Comparison of ENCODE assay signal across 1 cellular context in the genomic region with DNA sequence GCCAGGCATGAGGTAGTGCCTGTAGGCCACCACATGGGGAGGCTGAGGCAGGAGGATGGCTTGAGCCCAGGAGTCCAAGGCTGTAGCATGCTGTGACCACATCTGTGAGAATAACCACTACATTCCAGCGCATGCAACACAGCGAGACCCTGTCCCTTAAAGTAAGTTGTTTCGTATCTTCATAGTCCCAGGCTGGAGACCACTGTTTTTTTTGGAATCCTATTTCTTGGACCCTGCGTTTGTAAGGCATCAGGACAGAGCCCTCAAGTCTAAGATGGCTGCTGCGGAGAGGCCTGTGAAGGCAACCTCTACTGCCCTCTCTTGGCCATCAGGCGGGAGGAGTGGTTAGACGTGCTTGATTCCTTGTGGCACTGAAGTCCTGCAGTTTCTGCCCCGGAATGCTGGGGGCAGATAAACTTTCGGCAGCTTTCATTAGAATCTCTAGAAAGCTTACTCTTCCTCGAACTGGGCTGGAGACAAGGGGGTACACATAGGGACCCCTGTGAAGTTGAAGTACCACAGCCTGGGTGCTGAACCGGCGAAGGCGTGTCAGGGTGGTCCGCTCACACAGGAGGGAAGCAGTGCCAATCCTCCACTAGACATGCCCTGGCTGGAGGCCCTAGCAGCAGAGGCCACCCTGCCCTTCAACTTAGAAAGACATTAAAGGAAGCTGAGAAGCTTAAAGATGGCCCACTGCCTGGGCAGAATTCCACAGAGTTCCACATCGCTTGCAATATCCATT.
TF ChIP-seq lines count a peak whose summit lies in the region.

No MANE protein-coding gene starts in this region.

TF ChIP-seq in H1, 55 proteins besides CTCF, POLR2A, EP300 and RAD21:
- TF ChIP-seq KDM4A (IDR thresholded peaks at IDR 0.05; ENCODE audit: low read depth, low read length, severe bottlenecking) (no peak), PHF8 (conservative IDR thresholded peaks at IDR 0.05; ENCODE audit: low read depth, low read length) (no peak), NANOG (IDR thresholded peaks at IDR 0.05; ENCODE audit: insufficient read depth, low read depth, low read length, poor library complexity, severe bottlenecking) (no peak), SIX5 (IDR thresholded peaks at IDR 0.05; ENCODE audit: low read depth, low read length) (no peak), YY1 (IDR thresholded peaks at IDR 0.05; ENCODE audit: low read depth, low read length) (peak; percentile 97), BACH1 (IDR thresholded peaks at IDR 0.05; ENCODE audit: low read length) (no peak), CTBP2 (IDR thresholded peaks at IDR 0.05; ENCODE audit: borderline replicate concordance, insufficient read depth, insufficient read length, low read length) (no peak), TBP (IDR thresholded peaks at IDR 0.05; ENCODE audit: low read depth, low read length) (no peak), TEAD4 (IDR thresholded peaks at IDR 0.05; ENCODE audit: low read depth, low read length) (0 out of 2 replicates have a peak, but pooled peaks have one; percentile 4), TAF1 (IDR thresholded peaks at IDR 0.05; ENCODE audit: low read depth, low read length) (no peak), KDM1A (IDR thresholded peaks at IDR 0.05; ENCODE audit: borderline replicate concordance, low read length) (peak; percentile 67; the same call in 1 of the 2 replicates), EZH2 (IDR thresholded peaks at IDR 0.05; ENCODE audit: low read depth, low read length, severe bottlenecking) (no peak), RFX5 (IDR thresholded peaks at IDR 0.05; ENCODE audit: borderline replicate concordance, low read depth, low read length) (no peak), BCL11A (IDR thresholded peaks at IDR 0.05; ENCODE audit: low read depth in 2 of 2, low read length in 2 of 2) (no peak)
- TF ChIP-seq, protein P1, sequence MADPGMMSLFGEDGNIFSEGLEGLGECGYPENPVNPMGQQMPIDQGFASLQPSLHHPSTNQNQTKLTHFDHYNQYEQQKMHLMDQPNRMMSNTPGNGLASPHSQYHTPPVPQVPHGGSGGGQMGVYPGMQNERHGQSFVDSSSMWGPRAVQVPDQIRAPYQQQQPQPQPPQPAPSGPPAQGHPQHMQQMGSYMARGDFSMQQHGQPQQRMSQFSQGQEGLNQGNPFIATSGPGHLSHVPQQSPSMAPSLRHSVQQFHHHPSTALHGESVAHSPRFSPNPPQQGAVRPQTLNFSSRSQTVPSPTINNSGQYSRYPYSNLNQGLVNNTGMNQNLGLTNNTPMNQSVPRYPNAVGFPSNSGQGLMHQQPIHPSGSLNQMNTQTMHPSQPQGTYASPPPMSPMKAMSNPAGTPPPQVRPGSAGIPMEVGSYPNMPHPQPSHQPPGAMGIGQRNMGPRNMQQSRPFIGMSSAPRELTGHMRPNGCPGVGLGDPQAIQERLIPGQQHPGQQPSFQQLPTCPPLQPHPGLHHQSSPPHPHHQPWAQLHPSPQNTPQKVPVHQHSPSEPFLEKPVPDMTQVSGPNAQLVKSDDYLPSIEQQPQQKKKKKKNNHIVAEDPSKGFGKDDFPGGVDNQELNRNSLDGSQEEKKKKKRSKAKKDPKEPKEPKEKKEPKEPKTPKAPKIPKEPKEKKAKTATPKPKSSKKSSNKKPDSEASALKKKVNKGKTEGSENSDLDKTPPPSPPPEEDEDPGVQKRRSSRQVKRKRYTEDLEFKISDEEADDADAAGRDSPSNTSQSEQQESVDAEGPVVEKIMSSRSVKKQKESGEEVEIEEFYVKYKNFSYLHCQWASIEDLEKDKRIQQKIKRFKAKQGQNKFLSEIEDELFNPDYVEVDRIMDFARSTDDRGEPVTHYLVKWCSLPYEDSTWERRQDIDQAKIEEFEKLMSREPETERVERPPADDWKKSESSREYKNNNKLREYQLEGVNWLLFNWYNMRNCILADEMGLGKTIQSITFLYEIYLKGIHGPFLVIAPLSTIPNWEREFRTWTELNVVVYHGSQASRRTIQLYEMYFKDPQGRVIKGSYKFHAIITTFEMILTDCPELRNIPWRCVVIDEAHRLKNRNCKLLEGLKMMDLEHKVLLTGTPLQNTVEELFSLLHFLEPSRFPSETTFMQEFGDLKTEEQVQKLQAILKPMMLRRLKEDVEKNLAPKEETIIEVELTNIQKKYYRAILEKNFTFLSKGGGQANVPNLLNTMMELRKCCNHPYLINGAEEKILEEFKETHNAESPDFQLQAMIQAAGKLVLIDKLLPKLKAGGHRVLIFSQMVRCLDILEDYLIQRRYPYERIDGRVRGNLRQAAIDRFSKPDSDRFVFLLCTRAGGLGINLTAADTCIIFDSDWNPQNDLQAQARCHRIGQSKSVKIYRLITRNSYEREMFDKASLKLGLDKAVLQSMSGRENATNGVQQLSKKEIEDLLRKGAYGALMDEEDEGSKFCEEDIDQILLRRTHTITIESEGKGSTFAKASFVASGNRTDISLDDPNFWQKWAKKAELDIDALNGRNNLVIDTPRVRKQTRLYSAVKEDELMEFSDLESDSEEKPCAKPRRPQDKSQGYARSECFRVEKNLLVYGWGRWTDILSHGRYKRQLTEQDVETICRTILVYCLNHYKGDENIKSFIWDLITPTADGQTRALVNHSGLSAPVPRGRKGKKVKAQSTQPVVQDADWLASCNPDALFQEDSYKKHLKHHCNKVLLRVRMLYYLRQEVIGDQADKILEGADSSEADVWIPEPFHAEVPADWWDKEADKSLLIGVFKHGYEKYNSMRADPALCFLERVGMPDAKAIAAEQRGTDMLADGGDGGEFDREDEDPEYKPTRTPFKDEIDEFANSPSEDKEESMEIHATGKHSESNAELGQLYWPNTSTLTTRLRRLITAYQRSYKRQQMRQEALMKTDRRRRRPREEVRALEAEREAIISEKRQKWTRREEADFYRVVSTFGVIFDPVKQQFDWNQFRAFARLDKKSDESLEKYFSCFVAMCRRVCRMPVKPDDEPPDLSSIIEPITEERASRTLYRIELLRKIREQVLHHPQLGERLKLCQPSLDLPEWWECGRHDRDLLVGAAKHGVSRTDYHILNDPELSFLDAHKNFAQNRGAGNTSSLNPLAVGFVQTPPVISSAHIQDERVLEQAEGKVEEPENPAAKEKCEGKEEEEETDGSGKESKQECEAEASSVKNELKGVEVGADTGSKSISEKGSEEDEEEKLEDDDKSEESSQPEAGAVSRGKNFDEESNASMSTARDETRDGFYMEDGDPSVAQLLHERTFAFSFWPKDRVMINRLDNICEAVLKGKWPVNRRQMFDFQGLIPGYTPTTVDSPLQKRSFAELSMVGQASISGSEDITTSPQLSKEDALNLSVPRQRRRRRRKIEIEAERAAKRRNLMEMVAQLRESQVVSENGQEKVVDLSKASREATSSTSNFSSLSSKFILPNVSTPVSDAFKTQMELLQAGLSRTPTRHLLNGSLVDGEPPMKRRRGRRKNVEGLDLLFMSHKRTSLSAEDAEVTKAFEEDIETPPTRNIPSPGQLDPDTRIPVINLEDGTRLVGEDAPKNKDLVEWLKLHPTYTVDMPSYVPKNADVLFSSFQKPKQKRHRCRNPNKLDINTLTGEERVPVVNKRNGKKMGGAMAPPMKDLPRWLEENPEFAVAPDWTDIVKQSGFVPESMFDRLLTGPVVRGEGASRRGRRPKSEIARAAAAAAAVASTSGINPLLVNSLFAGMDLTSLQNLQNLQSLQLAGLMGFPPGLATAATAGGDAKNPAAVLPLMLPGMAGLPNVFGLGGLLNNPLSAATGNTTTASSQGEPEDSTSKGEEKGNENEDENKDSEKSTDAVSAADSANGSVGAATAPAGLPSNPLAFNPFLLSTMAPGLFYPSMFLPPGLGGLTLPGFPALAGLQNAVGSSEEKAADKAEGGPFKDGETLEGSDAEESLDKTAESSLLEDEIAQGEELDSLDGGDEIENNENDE (IDR thresholded peaks at IDR 0.05; ENCODE audit: insufficient replicate concordance, low read length): no peak
- TF ChIP-seq, protein P2, sequence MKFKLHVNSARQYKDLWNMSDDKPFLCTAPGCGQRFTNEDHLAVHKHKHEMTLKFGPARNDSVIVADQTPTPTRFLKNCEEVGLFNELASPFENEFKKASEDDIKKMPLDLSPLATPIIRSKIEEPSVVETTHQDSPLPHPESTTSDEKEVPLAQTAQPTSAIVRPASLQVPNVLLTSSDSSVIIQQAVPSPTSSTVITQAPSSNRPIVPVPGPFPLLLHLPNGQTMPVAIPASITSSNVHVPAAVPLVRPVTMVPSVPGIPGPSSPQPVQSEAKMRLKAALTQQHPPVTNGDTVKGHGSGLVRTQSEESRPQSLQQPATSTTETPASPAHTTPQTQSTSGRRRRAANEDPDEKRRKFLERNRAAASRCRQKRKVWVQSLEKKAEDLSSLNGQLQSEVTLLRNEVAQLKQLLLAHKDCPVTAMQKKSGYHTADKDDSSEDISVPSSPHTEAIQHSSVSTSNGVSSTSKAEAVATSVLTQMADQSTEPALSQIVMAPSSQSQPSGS (IDR thresholded peaks at IDR 0.05; ENCODE audit: low read length): no peak
- TF ChIP-seq, protein P3, sequence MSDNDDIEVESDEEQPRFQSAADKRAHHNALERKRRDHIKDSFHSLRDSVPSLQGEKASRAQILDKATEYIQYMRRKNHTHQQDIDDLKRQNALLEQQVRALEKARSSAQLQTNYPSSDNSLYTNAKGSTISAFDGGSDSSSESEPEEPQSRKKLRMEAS (IDR thresholded peaks at IDR 0.05): 0 out of 2 replicates have a peak, but pooled peaks have one; percentile 16
